In the genomic region with DNA sequence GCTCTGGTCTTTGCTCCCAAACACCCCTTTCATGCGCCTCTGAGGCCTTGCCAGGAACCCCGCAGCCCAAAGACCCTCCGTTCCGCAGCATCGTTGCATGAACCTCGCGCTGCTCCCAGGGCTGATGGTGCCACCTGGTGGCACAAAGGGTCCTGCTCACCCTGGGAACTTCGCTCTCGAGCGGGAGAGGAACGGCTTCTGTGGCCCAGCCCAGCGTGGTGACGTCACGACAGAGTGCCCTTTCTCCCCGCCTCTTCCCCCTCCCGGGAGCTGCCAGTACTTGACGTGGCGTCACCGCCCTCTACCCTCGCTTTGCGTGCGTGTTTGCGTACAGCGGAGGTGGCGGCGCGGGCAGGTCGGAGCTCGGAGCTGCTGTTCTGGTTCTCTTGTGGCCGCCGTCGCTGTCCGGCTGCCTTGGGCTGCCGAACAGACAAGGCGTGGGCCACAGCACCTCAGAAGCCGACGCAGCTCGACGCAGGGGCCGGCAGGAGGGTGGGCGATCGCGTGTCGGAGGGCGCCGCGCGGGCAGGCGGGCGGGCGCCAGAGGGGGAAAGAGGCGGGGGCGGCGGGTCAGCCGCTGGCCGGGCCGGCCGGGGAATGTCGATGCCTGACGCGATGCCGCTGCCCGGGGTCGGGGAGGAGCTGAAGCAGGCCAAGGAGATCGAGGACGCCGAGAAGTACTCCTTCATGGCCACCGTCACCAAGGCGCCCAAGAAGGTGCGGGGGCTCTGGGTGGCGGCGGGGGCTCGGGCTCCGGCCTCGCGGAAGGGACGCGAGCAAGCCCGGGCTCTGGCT, we compare ENCODE assay signal across 8 cellular contexts. TPM values are rescaled to one million over a fixed set of nuclear protein-coding genes. Genes with fewer than 3 reads are reported as not detected.
DNase-seq lines count a peak whose midpoint lies in the region; ATAC-seq, FAIRE-seq and TF ChIP-seq lines count a peak whose summit lies in the region.

A gene (plus strand): TSS at position 310 of the 795 bp plus-strand sequence. CDS start 288 bp downstream, at position 598.

- peak; percentile 99 for TF ChIP-seq CTCF in IMR-90 (conservative IDR thresholded peaks at IDR 0.05; ENCODE audit: low read depth, low read length)
- peak; percentile 90 for TF ChIP-seq CTCF in OCI-LY7 (conservative IDR thresholded peaks at IDR 0.05; ENCODE audit: low read length)
- peak; percentile 97 to 98 for TF ChIP-seq CTCF in endothelial cell of umbilical vein (IDR thresholded peaks at IDR 0.05; ENCODE audit: extremely low read depth in 1 of 2, insufficient read depth in 1 of 2, low read depth in 1 of 2, low read length in 2 of 2)

- CTCF ChIA-PET in IMR-90 (lab: Yijun Ruan, JAX) (interaction anchor here (0.5 to 3.6 kb wide), 38 partner anchors 9 to 439 kb away, joined by 3 to 69 read pairs (median 4); a partner anchor contains a TSS), OCI-LY7 (lab: Charles Lee; ENCODE audit: unreplicated experiment) (interaction anchor here (0.6 to 2.8 kb wide), 16 partner anchors 13 to 501 kb away, joined by 3 to 49 read pairs (median 3); a partner anchor contains a TSS), endothelial cell of umbilical vein (lab: Charles Lee) (interaction anchor here (0.6 to 12.5 kb wide), 91 partner anchors 8 to 494 kb away, joined by 3 to 807 read pairs (median 6); a partner anchor contains a TSS)

- in situ Hi-C loops in IMR-90 (cut with MboI; ENCODE audit: low sequenced_read_pairs), result loop anchor here (5.0 kb wide), 3 partner anchors 207 to 437 kb away; a partner anchor contains a TSS

- H3K9ac ChIP-seq in IMR-90 (ENCODE audit: low read depth, low read length) (peak within 1 kb of the TSS; percentile 96), endothelial cell of umbilical vein (replicated peaks; ENCODE audit: extremely low read depth, insufficient read depth, low read length) (peak within 1 kb of the TSS; percentile 97)

- H3K4me2 ChIP-seq in IMR-90 (ENCODE audit: low read depth, low read length) (peak within 1 kb of the TSS; percentile 100), OCI-LY7 (ENCODE audit: low read length) (peak within 1 kb of the TSS; percentile 100), endothelial cell of umbilical vein (ENCODE audit: insufficient read depth, low read length) (peak within 1 kb of the TSS; percentile 98)

- H3K4me1 ChIP-seq in IMR-90 (ENCODE audit: control insufficient read depth, insufficient read depth, low read length) (peaks cover 18% of the 10 kb centered on the region), OCI-LY7 (ENCODE audit: insufficient read depth, low read length, poor library complexity, severe bottlenecking) (peaks cover 29% of the 10 kb centered on the region), endothelial cell of umbilical vein (ENCODE audit: control insufficient read depth, extremely low read depth, insufficient read depth, low read length) (peaks cover 31% of the 10 kb centered on the region)

- H3K79me1 ChIP-seq in IMR-90 (ENCODE audit: low read depth in 1 of 2, low read length in 2 of 2), result peaks cover 11 to 44% of the 10 kb centered on the region in 2 experiments; a peak in 3 of 4 replicates

- intact Hi-C loops in IMR-90 (cut with micrococcal nuclease) (loop anchor here (1.0 to 5.0 kb wide), 8 partner anchors 19 to 438 kb away; a partner anchor contains a TSS), OCI-LY7 (cut with micrococcal nuclease; ENCODE audit: unreplicated experiment) (loop anchor here (1.0 to 5.0 kb wide), 4 partner anchors 27 to 438 kb away; no protein-coding TSS in a partner anchor), endothelial cell of umbilical vein (cut with micrococcal nuclease) (loop anchor here (1.0 to 2.0 kb wide), 8 partner anchors 20 to 438 kb away; a partner anchor contains a TSS)

- peak; percentile 100 for TF ChIP-seq RAD21 in IMR-90 (IDR thresholded peaks at IDR 0.05; ENCODE audit: low read length)

- peak within 1 kb of the TSS; percentile 91 for H2BK120ac ChIP-seq in IMR-90 (ENCODE audit: low read depth, low read length)

- peak within 1 kb of the TSS; percentile 79 to 80 for H4K8ac ChIP-seq in IMR-90 (ENCODE audit: low read depth in 2 of 2, low read length in 2 of 2)

- DNase-seq in DMS153 treated with DMSO at 0.1 percent for 48 hours (lab: John Stamatoyannopoulos, UW; ENCODE audit: unreplicated experiment) (peak; percentile 95), IMR-90 (peak; percentile 99), OCI-LY7 (ENCODE audit: low spot score) (peak; percentile 99), activated T-cell treated with anti-CD3 and anti-CD28 coated beads for 1 hour (ENCODE audit: low read depth) (peak; percentile 98), endothelial cell of umbilical vein (ENCODE audit: low read depth, low spot score) (peak; percentile 98), middle frontal gyrus (ENCODE audit: extremely low spot score, low spot score) (peak; percentile 100)
- DNase-seq in stimulated activated CD8-positive, alpha-beta memory T cell treated with anti-CD3 and anti-CD28 coated beads, Interleukin-2, amount 100 ng/mL, for 48 hours (ENCODE audit: low read depth in 2 of 2), result peak; percentile 99 to 100

- H3K14ac ChIP-seq in IMR-90 (replicated peaks; ENCODE audit: low read depth, low read length), result peak within 1 kb of the TSS; percentile 88

- 0% methylated on average over 23 of the region's 79 CpGs; no CpG with 5 or more reads in 1 of the 2 experiments for WGBS in IMR-90 (ENCODE audit: extremely low coverage in 2 of 2, insufficient read length in 1 of 2), 2 experiments

- BruUV-seq in IMR-90 (replicated peaks; lab: Mats Ljungman, UMichigan) (no TSS peak), OCI-LY7 (replicated peaks; lab: Mats Ljungman, UMichigan) (no TSS peak), endothelial cell of umbilical vein (replicated peaks; lab: Mats Ljungman, UMichigan) (no TSS peak)

- H3K79me2 ChIP-seq in OCI-LY7 (ENCODE audit: insufficient read depth, low read depth, low read length) (peaks cover 27% of the 10 kb centered on the region; the same call in 1 of the 2 replicates), endothelial cell of umbilical vein (ENCODE audit: control insufficient read depth, insufficient read depth, low read length) (peaks cover 41% of the 10 kb centered on the region)

- H4K91ac ChIP-seq in IMR-90 (ENCODE audit: insufficient read depth, low read depth, low read length), result peak within 1 kb of the TSS; percentile 89

- H3K36me3 ChIP-seq in IMR-90 (ENCODE audit: control insufficient read depth, insufficient read depth, low read length), result no peaks in the 10 kb centered on the region; the same call in 1 of the 2 replicates
- H3K36me3 ChIP-seq in OCI-LY7 (ENCODE audit: insufficient read depth, low read length), result peaks cover 6% of the 10 kb centered on the region
- no peaks in the 10 kb centered on the region for H3K36me3 ChIP-seq in endothelial cell of umbilical vein (ENCODE audit: control insufficient read depth in 2 of 2, extremely low read depth in 1 of 2, insufficient read depth in 2 of 2, low read length in 2 of 2)

- H2AK5ac ChIP-seq in IMR-90 (ENCODE audit: low read depth, low read length), result peak within 1 kb of the TSS; percentile 72

- TF ChIP-seq POLR2A in IMR-90 (IDR thresholded peaks at IDR 0.05; ENCODE audit: low read depth, low read length), result peak; percentile 97
- TF ChIP-seq POLR2A in endothelial cell of umbilical vein (IDR thresholded peaks at IDR 0.05; ENCODE audit: low read depth, low read length), result peak; percentile 50

- H2AFZ ChIP-seq in IMR-90 (replicated peaks; ENCODE audit: low read length, poor library complexity) (peak within 1 kb of the TSS; percentile 97), OCI-LY7 (ENCODE audit: low read length) (peak within 1 kb of the TSS; percentile 80), endothelial cell of umbilical vein (ENCODE audit: low read depth, low read length) (peak within 1 kb of the TSS; percentile 24)

- H3K27ac ChIP-seq in IMR-90 (ENCODE audit: insufficient read depth, low read length), result peak within 1 kb of the TSS; percentile 91
- H3K27ac ChIP-seq in OCI-LY7 (ENCODE audit: low read depth, low read length, poor library complexity, severe bottlenecking), result no peak within 1 kb of the TSS
- H3K27ac ChIP-seq in endothelial cell of umbilical vein (ENCODE audit: insufficient read depth, low read depth, low read length), result peak within 1 kb of the TSS; percentile 95

- no peaks in the 10 kb centered on the region for H3K9me2 ChIP-seq in OCI-LY7 (ENCODE audit: insufficient read depth, low read length)

- peak within 1 kb of the TSS; percentile 90 for H3K4ac ChIP-seq in IMR-90 (ENCODE audit: low read depth, low read length)

- H3K9me1 ChIP-seq in IMR-90 (ENCODE audit: insufficient read depth, low read length), result peaks cover 17% of the 10 kb centered on the region
- H3K9me1 ChIP-seq in endothelial cell of umbilical vein (replicated peaks; ENCODE audit: control insufficient read depth, extremely low read depth, insufficient read depth, low read length), result no peaks in the 10 kb centered on the region

- peak within 1 kb of the TSS; percentile 74 for H3K56ac ChIP-seq in IMR-90 (ENCODE audit: extremely low read depth, insufficient read depth, low read length)

- H4K20me1 ChIP-seq in IMR-90 (ENCODE audit: insufficient read depth, low read length), result peaks cover 37% of the 10 kb centered on the region
- 0 out of 2 replicates have a peak, but pooled peaks cover 19% of the 10 kb centered on the region for H4K20me1 ChIP-seq in OCI-LY7 (ENCODE audit: insufficient read depth, low read length)
- H4K20me1 ChIP-seq in endothelial cell of umbilical vein (replicated peaks; ENCODE audit: control insufficient read depth, extremely low read depth, insufficient read depth, low read length), result no peaks in the 10 kb centered on the region

- dilution Hi-C loops in IMR-90 (cut with HindIII; ENCODE audit: low sequenced_read_pairs, unreplicated experiment) (no loop called here), endothelial cell of umbilical vein (cut with MboI; ENCODE audit: extremely low pct_ligation_motif_present, low sequenced_read_pairs) (no loop called here)

- FAIRE-seq in endothelial cell of umbilical vein (lab: Jason Lieb, UNC), result peak; percentile 99

- H4K5ac ChIP-seq in IMR-90 (ENCODE audit: low read depth, low read length), result peak within 1 kb of the TSS; percentile 47

- H2BK15ac ChIP-seq in IMR-90 (ENCODE audit: low read depth, low read length), result peak within 1 kb of the TSS; percentile 90; the same call in 2 of the 3 replicates

- POLR2A ChIA-PET in IMR-90 (lab: Charles Lee; ENCODE audit: unreplicated experiment), result interaction anchor here (0.6 kb wide), 4 partner anchors 27 to 452 kb away, joined by 3 to 18 read pairs (median 4); a partner anchor contains a TSS
- POLR2A ChIA-PET in OCI-LY7 (lab: Charles Lee), result interaction anchor here (0.6 to 1.3 kb wide), 7 partner anchors 14 to 1130 kb away, joined by 3 to 5 read pairs (median 3); no protein-coding TSS in a partner anchor
- POLR2A ChIA-PET in endothelial cell of umbilical vein (lab: Charles Lee), result interaction anchor here (0.6 to 2.8 kb wide), 9 partner anchors 19 to 357 kb away, joined by 3 to 16 read pairs (median 3); no protein-coding TSS in a partner anchor

- peak within 1 kb of the TSS; percentile 88 for H2BK20ac ChIP-seq in IMR-90 (ENCODE audit: low read depth, low read length)

- peak within 1 kb of the TSS; percentile 37; the same call in 1 of the 2 replicates for H3K18ac ChIP-seq in IMR-90 (ENCODE audit: low read depth, low read length)

- no peaks in the 10 kb centered on the region for H3K27me3 ChIP-seq in IMR-90 (ENCODE audit: control insufficient read depth, insufficient read depth, low read length)
- H3K27me3 ChIP-seq in endothelial cell of umbilical vein (ENCODE audit: control insufficient read depth in 2 of 2, insufficient read depth in 2 of 2, low read length in 2 of 2), result no peaks in the 10 kb centered on the region

- ATAC-seq in GM21528 (IDR thresholded peaks at IDR 0.05; ENCODE audit: low FRiP score, unreplicated experiment) (peak; percentile 96), IMR-90 (ENCODE audit: low read depth) (peak; percentile 96)

- H2AK9ac ChIP-seq in IMR-90 (replicated peaks; ENCODE audit: low read depth, low read length, poor library complexity), result peak within 1 kb of the TSS; percentile 91

- H3K9me3 ChIP-seq in IMR-90 (ENCODE audit: control insufficient read depth, insufficient read depth, low read length), result no peaks in the 10 kb centered on the region
- H3K9me3 ChIP-seq in OCI-LY7 (ENCODE audit: low read length), result no peaks in the 10 kb centered on the region
- no peaks in the 10 kb centered on the region for H3K9me3 ChIP-seq in endothelial cell of umbilical vein (replicated peaks; ENCODE audit: control insufficient read depth, insufficient read depth, low read length)

- H3K4me3 ChIP-seq in IMR-90 (ENCODE audit: insufficient read depth, low read depth, low read length) (peak within 1 kb of the TSS; percentile 63), OCI-LY7 (ENCODE audit: low read depth, low read length, poor library complexity, severe bottlenecking) (peak within 1 kb of the TSS; percentile 99), endothelial cell of umbilical vein (replicated peaks in 1 of 3; ENCODE audit: insufficient read depth in 1 of 3, low read depth in 1 of 3, low read length in 3 of 3) (peak within 1 kb of the TSS; percentile 87 to 94 (median 91))

- H3K23ac ChIP-seq in IMR-90 (ENCODE audit: low read depth, low read length), result peak within 1 kb of the TSS; percentile 89

- peak within 1 kb of the TSS; percentile 89 for H2BK5ac ChIP-seq in IMR-90 (ENCODE audit: low read depth, low read length, poor library complexity, severe bottlenecking)

RNA-seq across cellular contexts. Expression of the gene that starts here (rescaled TPM):
- 73.9 and 76.0 TPM in 2 replicates for total RNA-seq in IMR-90 (2012; rRNA removed)
- 63.9 and 75.1 TPM in 2 replicates for polyA plus RNA-seq in IMR-90 (2012; rRNA removed)
- polyA plus RNA-seq in IMR-90 (2012; cell fraction: cytosol; rRNA removed), result 25.3 and 33.6 TPM in 2 replicates
- polyA plus RNA-seq in IMR-90 (2012; cell fraction: nucleus; rRNA removed; ENCODE audit: low replicate concordance), result 45.6 and 132 TPM in 2 replicates
- total RNA-seq in OCI-LY7 (2014; rRNA removed; shearing (Covaris generic)), result 18.5 and 20.5 TPM in 2 replicates
- total RNA-seq in OCI-LY7 (2022), result 45.5 and 52.8 TPM in 2 replicates
- total RNA-seq in endothelial cell of umbilical vein, result 64.3 and 74.2 TPM in 2 replicates
- polyA plus RNA-seq in endothelial cell of umbilical vein, result 41.6 and 49.2 TPM in 2 replicates
- polyA plus RNA-seq in endothelial cell of umbilical vein (2011; cell fraction: cytosol; rRNA removed), result 47.9 and 49.6 TPM in 2 replicates
- polyA plus RNA-seq in endothelial cell of umbilical vein (2011; cell fraction: nucleus; rRNA removed), result 70.1 and 77.1 TPM in 2 replicates
- 64.2 and 71.4 TPM in 2 replicates for polyA plus RNA-seq in endothelial cell of umbilical vein (2012)
- polyA minus RNA-seq in endothelial cell of umbilical vein, result 71.5 and 72.6 TPM in 2 replicates
- 51.2 TPM for polyA minus RNA-seq in endothelial cell of umbilical vein (2011; cell fraction: cytosol; rRNA and poly(A)+ RNA removed)
- polyA minus RNA-seq in endothelial cell of umbilical vein (2011; cell fraction: nucleus; rRNA and poly(A)+ RNA removed), result 26.4 and 37.0 TPM in 2 replicates

Comparison
In these comparisons a context has a peak if more than half of its experiments do, and no peak if none do; other contexts are left out.
1. H2AFZ ChIP-seq: peak in every context shown above with its lines; median percentile 97 in IMR-90; 80 in OCI-LY7; 24 in endothelial cell of umbilical vein.